Comparison of ENCODE assay signal across 24 cellular contexts in the genomic region with DNA sequence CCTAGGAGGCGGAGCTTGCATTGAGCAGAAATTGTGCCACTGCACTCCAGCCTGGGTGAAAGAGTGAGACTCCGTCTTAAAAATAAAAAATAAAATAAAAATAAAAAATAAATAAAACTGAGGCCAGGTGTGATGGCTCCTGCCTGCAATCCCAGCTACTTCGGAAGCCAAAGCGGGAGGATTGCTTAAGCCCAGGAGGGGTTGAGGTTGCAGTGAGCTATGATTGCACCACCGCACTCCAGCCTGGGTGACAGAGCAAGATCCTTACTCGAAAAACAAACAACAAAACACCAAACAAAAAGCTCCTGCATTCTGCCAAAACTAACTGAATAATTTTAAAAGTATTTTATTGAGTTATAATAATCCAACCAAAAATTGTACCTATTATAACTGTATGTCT.
"Had no signal": no experiment of that assay in that cellular context is flagged by ENCODE, and none has a peak within 500 bp of the region (broad histone marks: within the 10 kb centered on the region; RNA-seq: fewer than 3 reads in every experiment).

No MANE protein-coding gene starts in this region.

- DNase-seq: activated CD4-positive, alpha-beta memory T cell treated with anti-CD3 and anti-CD28 coated beads for 36 hours; activated CD4-positive, alpha-beta T cell treated with anti-CD3 and anti-CD28 coated beads, Interleukin-2, amount 50 U/mL, for 1 hour; activated CD8-positive, alpha-beta memory T cell treated with anti-CD3 and anti-CD28 coated beads, Interleukin-2, amount 50 U/mL, for 4 hours; activated gamma-delta T cell treated with Interleukin-2 at 50 U/mL for 16 hours; activated naive CD4-positive, alpha-beta T cell treated with anti-CD3 and anti-CD28 coated beads for 36 hours; activated T-cell treated with anti-CD3 and anti-CD28 coated beads for 4 hours; activated T-cell treated with anti-CD3 and anti-CD28 coated beads, Interleukin-2, amount 50 U/mL, for 4 hours; adrenal gland; anterior cingulate cortex; brain microvascular endothelial cell; central memory CD4-positive, alpha-beta T cell; NCI-H1105; NCI-H1417 treated with DMSO at 0.1 percent for 48 hours; NCI-H187 treated with DMSO at 0.1 percent for 48 hours; NCI-H2081 treated with DMSO at 0.1 percent for 48 hours; NCI-H345; NCI-H524 treated with DMSO at 0.1 percent for 48 hours; SHP77; SJCRH30; T1000 had no signal

- H3K36me3 ChIP-seq: adrenal gland, brain microvascular endothelial cell, SJCRH30 had no signal

- H3K27me3 Mint-ChIP-seq: activated CD4-positive, alpha-beta memory T cell treated with anti-CD3 and anti-CD28 coated beads for 36 hours had no signal

- H3K27ac ChIP-seq: adrenal gland, brain microvascular endothelial cell, SJCRH30, SK-N-MC had no signal

- H3K4me3 ChIP-seq: adrenal gland, SJCRH30, SK-N-MC had no signal

- H3K9me3 ChIP-seq: adrenal gland, SJCRH30 had no signal

- H3K4me3 Mint-ChIP-seq: activated CD4-positive, alpha-beta memory T cell treated with anti-CD3 and anti-CD28 coated beads for 36 hours; activated naive CD4-positive, alpha-beta T cell treated with anti-CD3 and anti-CD28 coated beads for 36 hours; activated T-cell treated with anti-CD3 and anti-CD28 coated beads, Interleukin-2, amount 50 U/mL, for 4 hours; activated T-helper 1 cell treated with anti-CD3 and anti-CD28 coated beads, Interleukin-12 subunit alpha, Interleukin-12 subunit beta, Interleukin-2, Interleukin-4 antibody, amounts not matched to agents 30 ng/mL and 10 ng/mL and 1 ng/mL, durations not matched to agents 14 hours and 24 hours and 36 hours had no signal

- ATAC-seq: activated naive CD4-positive, alpha-beta T cell treated with anti-CD3 and anti-CD28 coated beads, Interleukin-2, amount 50 U/mL, for 72 hours; activated T-cell treated with anti-CD3 and anti-CD28 coated beads, Interleukin-2, amount 50 U/mL, for 4 hours; Panc1 had no signal

- H3K27me3 ChIP-seq: adrenal gland, brain microvascular endothelial cell, SJCRH30 had no signal

- H3K36me3 Mint-ChIP-seq: activated CD4-positive, alpha-beta memory T cell treated with anti-CD3 and anti-CD28 coated beads for 36 hours; activated naive CD4-positive, alpha-beta T cell treated with anti-CD3 and anti-CD28 coated beads, Interleukin-2, amount 50 U/mL, for 72 hours had no signal

- H3K4me1 ChIP-seq: adrenal gland, SJCRH30 had no signal

- H3K27ac Mint-ChIP-seq: activated CD4-positive, alpha-beta memory T cell treated with anti-CD3 and anti-CD28 coated beads for 36 hours; activated naive CD4-positive, alpha-beta T cell treated with anti-CD3 and anti-CD28 coated beads for 36 hours; activated naive CD4-positive, alpha-beta T cell treated with anti-CD3 and anti-CD28 coated beads, Interleukin-2, amount 50 U/mL, for 72 hours; activated T-helper 1 cell treated with anti-CD3 and anti-CD28 coated beads, Interleukin-12 subunit alpha, Interleukin-12 subunit beta, Interleukin-2, Interleukin-4 antibody, amounts not matched to agents 30 ng/mL and 10 ng/mL and 1 ng/mL, durations not matched to agents 14 hours and 24 hours and 36 hours had no signal

- H3K9me3 Mint-ChIP-seq: activated CD4-positive, alpha-beta memory T cell treated with anti-CD3 and anti-CD28 coated beads for 36 hours; activated naive CD4-positive, alpha-beta T cell treated with anti-CD3 and anti-CD28 coated beads for 36 hours; activated naive CD4-positive, alpha-beta T cell treated with anti-CD3 and anti-CD28 coated beads, Interleukin-2, amount 50 U/mL, for 72 hours; activated T-cell treated with anti-CD3 and anti-CD28 coated beads, Interleukin-2, amount 50 U/mL, for 4 hours; activated T-helper 1 cell treated with anti-CD3 and anti-CD28 coated beads, Interleukin-12 subunit alpha, Interleukin-12 subunit beta, Interleukin-2, Interleukin-4 antibody, amounts not matched to agents 30 ng/mL and 10 ng/mL and 1 ng/mL, durations not matched to agents 14 hours and 24 hours and 36 hours had no signal
